ENCODE assay signal across 29 cellular contexts in the genomic region with DNA sequence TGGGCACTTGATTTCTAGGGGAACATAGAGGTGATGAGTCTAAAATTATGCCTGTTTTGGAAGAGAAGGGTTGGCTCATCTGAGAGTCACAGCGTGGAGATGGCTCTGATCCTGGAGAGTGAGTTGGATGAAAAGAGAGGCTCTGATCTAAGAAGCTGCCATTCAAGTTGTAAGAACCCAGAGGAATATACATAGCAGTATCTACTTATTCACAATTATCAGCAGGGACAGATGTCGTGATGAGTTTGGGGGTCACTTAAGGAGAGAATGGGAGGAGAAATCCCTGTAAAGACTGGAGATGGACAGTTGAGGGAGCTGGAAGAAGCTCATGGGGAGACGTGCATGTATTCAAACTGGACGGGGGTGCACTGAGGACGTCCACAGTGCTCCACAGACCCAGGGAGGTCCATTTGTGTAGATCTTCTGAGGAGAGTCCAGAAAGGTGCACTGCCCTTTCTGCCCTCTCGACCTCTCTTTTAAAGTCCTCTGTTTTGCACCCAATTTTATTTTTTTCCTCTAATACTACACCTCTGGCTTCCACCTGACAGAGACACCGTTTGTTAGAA.
"Had no signal": no experiment of that assay in that cellular context is flagged by ENCODE, and none has a peak within 500 bp of the region (broad histone marks: within the 10 kb centered on the region; RNA-seq: fewer than 3 reads in every experiment).

No MANE protein-coding gene starts in this region.

- H3K79me2 ChIP-seq: hepatocyte had no signal

- FAIRE-seq: colon, endometrium, endothelial cell of umbilical vein, frontal cortex had no signal

- H3K27me3 ChIP-seq: colonic mucosa, dorsolateral prefrontal cortex, gastrocnemius medialis, hepatocyte had no signal

- H3K4me3 ChIP-seq: colonic mucosa, coronary artery, dorsolateral prefrontal cortex, esophagus squamous epithelium, gastrocnemius medialis, gastroesophageal sphincter, heart left ventricle, heart right ventricle, hepatocyte had no signal

- H3K4me1 ChIP-seq: colonic mucosa, esophagus squamous epithelium, foreskin keratinocyte, gastrocnemius medialis, gastroesophageal sphincter had no signal

- H3K27ac Mint-ChIP-seq: dendritic cell treated with granulocyte-macrophage colony-stimulating factor and Interleukin-4, amounts not matched to agents 40 ng/mL and 50 ng/mL, for 4 days; effector memory CD8-positive, alpha-beta T cell; endodermal cell had no signal

- H3K27ac ChIP-seq: colonic mucosa, coronary artery, dorsolateral prefrontal cortex, epithelial cell of prostate, esophagus squamous epithelium, foreskin keratinocyte, gastrocnemius medialis, gastroesophageal sphincter, heart left ventricle, heart right ventricle, hepatocyte had no signal

- H3K36me3 ChIP-seq: colonic mucosa, esophagus squamous epithelium, gastrocnemius medialis, gastroesophageal sphincter, heart left ventricle, heart right ventricle had no signal

- ATAC-seq: effector memory CD8-positive, alpha-beta T cell; esophagus mucosa; foreskin keratinocyte; gastrocnemius medialis; gastroesophageal sphincter; heart left ventricle; heart right ventricle had no signal

- H3K4me3 Mint-ChIP-seq: dendritic cell treated with granulocyte-macrophage colony-stimulating factor and Interleukin-4, amounts not matched to agents 40 ng/mL and 50 ng/mL, for 4 days; effector memory CD8-positive, alpha-beta T cell; endodermal cell had no signal

- H3K9me3 Mint-ChIP-seq: effector memory CD8-positive, alpha-beta T cell had no signal

- DNase-seq: colonic mucosa; cortex of kidney; dermis blood vessel endothelial cell; dorsolateral prefrontal cortex; effector CD4-positive, alpha-beta T cell; effector CD8-positive, alpha-beta T cell; effector memory CD4-positive, alpha-beta T cell; effector memory CD8-positive, alpha-beta T cell; endodermal cell; erythroblast; esophagus squamous epithelium; foreskin fibroblast; foreskin keratinocyte; foreskin melanocyte; gastrocnemius medialis; glutamatergic neuron; head of caudate nucleus; heart left ventricle; heart right ventricle had no signal

- H2AFZ ChIP-seq: hepatocyte had no signal

- H3K27me3 Mint-ChIP-seq: effector memory CD8-positive, alpha-beta T cell had no signal

- H3K9me3 ChIP-seq: colonic mucosa, esophagus squamous epithelium, gastrocnemius medialis, gastroesophageal sphincter had no signal

- H3K4me2 ChIP-seq: hepatocyte had no signal
